Comparison of ENCODE assay signal across 1 cellular context in the genomic region with DNA sequence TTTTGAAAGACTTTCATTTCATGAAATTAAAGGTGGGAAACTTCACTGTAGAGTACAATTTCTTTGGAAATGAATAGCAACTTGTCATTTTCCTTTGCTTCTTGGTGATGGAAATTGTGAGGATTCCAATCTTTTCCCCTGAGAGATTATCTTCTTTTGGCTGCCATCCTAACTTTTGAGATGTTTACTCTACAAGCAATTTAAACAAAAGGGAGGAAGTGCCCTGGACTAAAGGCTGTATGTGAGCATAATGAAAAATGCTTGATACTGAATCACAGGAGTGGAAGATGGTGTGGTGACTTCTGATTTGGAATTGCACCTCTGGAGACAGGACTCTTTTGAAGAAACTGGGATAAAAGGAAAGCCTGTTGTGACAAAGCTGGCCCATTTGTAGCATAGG.
TF ChIP-seq lines count a peak whose summit lies in the region.

No MANE protein-coding gene starts in this region.

TF ChIP-seq in HepG2, 621 proteins besides CTCF, POLR2A, EP300 and RAD21 (continued from another document and continues in another):
- TF ChIP-seq ARID5B (CRISPR knock-in tag; IDR thresholded peaks at IDR 0.05): peak; percentile 74
- TF ChIP-seq PBX2 (CRISPR knock-in tag; IDR thresholded peaks at IDR 0.05): no peak
- no peak for TF ChIP-seq ZNF234 (CRISPR knock-in tag; conservative IDR thresholded peaks at IDR 0.05)
- TF ChIP-seq GPN1 (CRISPR knock-in tag; IDR thresholded peaks at IDR 0.05; ENCODE audit: borderline replicate concordance): no peak
- TF ChIP-seq SRSF4 (IDR thresholded peaks at IDR 0.05; ENCODE audit: low read depth, low read length, poor library complexity, severe bottlenecking): no peak
- TF ChIP-seq GATA4 (IDR thresholded peaks at IDR 0.05; ENCODE audit: borderline replicate concordance, low read depth): no peak
- no peak for TF ChIP-seq MAFK (conservative IDR thresholded peaks at IDR 0.05 in 1 of 2, IDR thresholded peaks at IDR 0.05 in 1 of 2; ENCODE audit: low read length in 2 of 2)
- no peak for TF ChIP-seq ZNF276 (CRISPR knock-in tag; IDR thresholded peaks at IDR 0.05; ENCODE audit: low read depth)
- no peak for TF ChIP-seq ZNF367 (CRISPR knock-in tag; IDR thresholded peaks at IDR 0.05; ENCODE audit: borderline replicate concordance)
- TF ChIP-seq, protein P1, sequence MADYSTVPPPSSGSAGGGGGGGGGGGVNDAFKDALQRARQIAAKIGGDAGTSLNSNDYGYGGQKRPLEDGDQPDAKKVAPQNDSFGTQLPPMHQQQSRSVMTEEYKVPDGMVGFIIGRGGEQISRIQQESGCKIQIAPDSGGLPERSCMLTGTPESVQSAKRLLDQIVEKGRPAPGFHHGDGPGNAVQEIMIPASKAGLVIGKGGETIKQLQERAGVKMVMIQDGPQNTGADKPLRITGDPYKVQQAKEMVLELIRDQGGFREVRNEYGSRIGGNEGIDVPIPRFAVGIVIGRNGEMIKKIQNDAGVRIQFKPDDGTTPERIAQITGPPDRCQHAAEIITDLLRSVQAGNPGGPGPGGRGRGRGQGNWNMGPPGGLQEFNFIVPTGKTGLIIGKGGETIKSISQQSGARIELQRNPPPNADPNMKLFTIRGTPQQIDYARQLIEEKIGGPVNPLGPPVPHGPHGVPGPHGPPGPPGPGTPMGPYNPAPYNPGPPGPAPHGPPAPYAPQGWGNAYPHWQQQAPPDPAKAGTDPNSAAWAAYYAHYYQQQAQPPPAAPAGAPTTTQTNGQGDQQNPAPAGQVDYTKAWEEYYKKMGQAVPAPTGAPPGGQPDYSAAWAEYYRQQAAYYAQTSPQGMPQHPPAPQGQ (CRISPR knock-in tag; IDR thresholded peaks at IDR 0.05; ENCODE audit: borderline replicate concordance): no peak
- TF ChIP-seq, protein P2, sequence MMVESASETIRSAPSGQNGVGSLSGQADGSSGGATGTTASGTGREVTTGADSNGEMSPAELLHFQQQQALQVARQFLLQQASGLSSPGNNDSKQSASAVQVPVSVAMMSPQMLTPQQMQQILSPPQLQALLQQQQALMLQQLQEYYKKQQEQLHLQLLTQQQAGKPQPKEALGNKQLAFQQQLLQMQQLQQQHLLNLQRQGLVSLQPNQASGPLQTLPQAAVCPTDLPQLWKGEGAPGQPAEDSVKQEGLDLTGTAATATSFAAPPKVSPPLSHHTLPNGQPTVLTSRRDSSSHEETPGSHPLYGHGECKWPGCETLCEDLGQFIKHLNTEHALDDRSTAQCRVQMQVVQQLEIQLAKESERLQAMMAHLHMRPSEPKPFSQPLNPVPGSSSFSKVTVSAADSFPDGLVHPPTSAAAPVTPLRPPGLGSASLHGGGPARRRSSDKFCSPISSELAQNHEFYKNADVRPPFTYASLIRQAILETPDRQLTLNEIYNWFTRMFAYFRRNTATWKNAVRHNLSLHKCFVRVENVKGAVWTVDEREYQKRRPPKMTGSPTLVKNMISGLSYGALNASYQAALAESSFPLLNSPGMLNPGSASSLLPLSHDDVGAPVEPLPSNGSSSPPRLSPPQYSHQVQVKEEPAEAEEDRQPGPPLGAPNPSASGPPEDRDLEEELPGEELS (CRISPR knock-in tag; IDR thresholded peaks at IDR 0.05): peak; percentile 31; the same call in 1 of the 2 replicates
- TF ChIP-seq ZNF563 (CRISPR knock-in tag; IDR thresholded peaks at IDR 0.05): no peak
- TF ChIP-seq ADNP (CRISPR knock-in tag; IDR thresholded peaks at IDR 0.05): no peak
- no peak for TF ChIP-seq ZNF567 (CRISPR knock-in tag; IDR thresholded peaks at IDR 0.05; ENCODE audit: borderline replicate concordance)
- no peak for TF ChIP-seq TBX3 (IDR thresholded peaks at IDR 0.05; ENCODE audit: borderline replicate concordance)
- no peak for TF ChIP-seq CREM (IDR thresholded peaks at IDR 0.05)
- no peak for TF ChIP-seq CREM (CRISPR knock-in tag; IDR thresholded peaks at IDR 0.05)
- TF ChIP-seq ZNF616 (CRISPR knock-in tag; IDR thresholded peaks at IDR 0.05; ENCODE audit: low read depth): no peak
- no peak for TF ChIP-seq PTBP1 (IDR thresholded peaks at IDR 0.05; ENCODE audit: low read depth, low read length, poor library complexity, severe bottlenecking)
- no peak for TF ChIP-seq ESRRA (CRISPR knock-in tag; IDR thresholded peaks at IDR 0.05; ENCODE audit: low read depth)
- TF ChIP-seq PAX8 (CRISPR knock-in tag; IDR thresholded peaks at IDR 0.05; ENCODE audit: borderline replicate concordance): no peak
- no peak for TF ChIP-seq HES4 (CRISPR knock-in tag; IDR thresholded peaks at IDR 0.05; ENCODE audit: borderline replicate concordance)
- TF ChIP-seq STAT5B (CRISPR knock-in tag; IDR thresholded peaks at IDR 0.05): no peak
- no peak for TF ChIP-seq NCOA1 (CRISPR knock-in tag; IDR thresholded peaks at IDR 0.05)
- TF ChIP-seq NONO (IDR thresholded peaks at IDR 0.05): no peak
- no peak for TF ChIP-seq NONO (CRISPR knock-in tag; conservative IDR thresholded peaks at IDR 0.05)
- TF ChIP-seq GRHL1 (CRISPR knock-in tag; conservative IDR thresholded peaks at IDR 0.05): no peak
- no peak for TF ChIP-seq SMARCC2 (IDR thresholded peaks at IDR 0.05)
- TF ChIP-seq HOXA3 (CRISPR knock-in tag; IDR thresholded peaks at IDR 0.05): no peak
- no peak for TF ChIP-seq HNRNPLL (IDR thresholded peaks at IDR 0.05; ENCODE audit: low read depth, low read length, poor library complexity, severe bottlenecking)
- peak; percentile 42; the same call in 1 of the 2 replicates for TF ChIP-seq NFIC (IDR thresholded peaks at IDR 0.05; ENCODE audit: low read length)
- no peak for TF ChIP-seq SNAI1 (CRISPR knock-in tag; IDR thresholded peaks at IDR 0.05; ENCODE audit: borderline replicate concordance)
- no peak for TF ChIP-seq ZNF510 (CRISPR knock-in tag; IDR thresholded peaks at IDR 0.05; ENCODE audit: low read depth)
- TF ChIP-seq KAT2B (IDR thresholded peaks at IDR 0.05; ENCODE audit: borderline replicate concordance, low read depth, low read length): no peak
- TF ChIP-seq HDAC2 (CRISPR knock-in tag; IDR thresholded peaks at IDR 0.05): peak; percentile 18; the same call in 1 of the 2 replicates
- no peak for TF ChIP-seq KAT7 (CRISPR knock-in tag; IDR thresholded peaks at IDR 0.05; ENCODE audit: borderline replicate concordance)
- TF ChIP-seq ZNF775 (CRISPR knock-in tag; IDR thresholded peaks at IDR 0.05; ENCODE audit: borderline replicate concordance): no peak
- no peak for TF ChIP-seq ZNF740 (CRISPR knock-in tag; IDR thresholded peaks at IDR 0.05)
- no peak for TF ChIP-seq SP2 (CRISPR knock-in tag; IDR thresholded peaks at IDR 0.05)
- TF ChIP-seq FOXA1 (IDR thresholded peaks at IDR 0.05): no peak
- TF ChIP-seq FOXA1 (CRISPR knock-in tag; IDR thresholded peaks at IDR 0.05): peak; percentile 54; the same call in 1 of the 2 replicates
- TF ChIP-seq, protein P3, sequence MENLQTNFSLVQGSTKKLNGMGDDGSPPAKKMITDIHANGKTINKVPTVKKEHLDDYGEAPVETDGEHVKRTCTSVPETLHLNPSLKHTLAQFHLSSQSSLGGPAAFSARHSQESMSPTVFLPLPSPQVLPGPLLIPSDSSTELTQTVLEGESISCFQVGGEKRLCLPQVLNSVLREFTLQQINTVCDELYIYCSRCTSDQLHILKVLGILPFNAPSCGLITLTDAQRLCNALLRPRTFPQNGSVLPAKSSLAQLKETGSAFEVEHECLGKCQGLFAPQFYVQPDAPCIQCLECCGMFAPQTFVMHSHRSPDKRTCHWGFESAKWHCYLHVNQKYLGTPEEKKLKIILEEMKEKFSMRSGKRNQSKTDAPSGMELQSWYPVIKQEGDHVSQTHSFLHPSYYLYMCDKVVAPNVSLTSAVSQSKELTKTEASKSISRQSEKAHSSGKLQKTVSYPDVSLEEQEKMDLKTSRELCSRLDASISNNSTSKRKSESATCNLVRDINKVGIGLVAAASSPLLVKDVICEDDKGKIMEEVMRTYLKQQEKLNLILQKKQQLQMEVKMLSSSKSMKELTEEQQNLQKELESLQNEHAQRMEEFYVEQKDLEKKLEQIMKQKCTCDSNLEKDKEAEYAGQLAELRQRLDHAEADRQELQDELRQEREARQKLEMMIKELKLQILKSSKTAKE (CRISPR knock-in tag; IDR thresholded peaks at IDR 0.05; ENCODE audit: borderline replicate concordance): no peak
- TF ChIP-seq ZNF660 (CRISPR knock-in tag; IDR thresholded peaks at IDR 0.05; ENCODE audit: borderline replicate concordance, low read depth): no peak
- TF ChIP-seq ASH2L (IDR thresholded peaks at IDR 0.05; ENCODE audit: insufficient read length, low read depth, low read length): no peak
- no peak for TF ChIP-seq ZNF343 (CRISPR knock-in tag; IDR thresholded peaks at IDR 0.05)
- TF ChIP-seq ZEB1 (IDR thresholded peaks at IDR 0.05; ENCODE audit: insufficient replicate concordance, low read depth): no peak
- TF ChIP-seq REPIN1 (CRISPR knock-in tag; IDR thresholded peaks at IDR 0.05; ENCODE audit: borderline replicate concordance, low read depth): no peak
- TF ChIP-seq ZNF784 (CRISPR knock-in tag; IDR thresholded peaks at IDR 0.05; ENCODE audit: borderline replicate concordance): no peak
- TF ChIP-seq SOX13 (IDR thresholded peaks at IDR 0.05): no peak
- peak in 1 of 2 experiments; percentile 68; a peak in 2 of 4 replicates for TF ChIP-seq SOX13 (CRISPR knock-in tag; conservative IDR thresholded peaks at IDR 0.05 in 1 of 2, IDR thresholded peaks at IDR 0.05 in 1 of 2)
